ENCODE assay signal across 9 cellular contexts in genomic region chr14:91253795-91254323, GRCh38. TPM values are rescaled to one million over a fixed set of nuclear protein-coding genes. Genes with fewer than 3 reads are reported as not detected.
DNase-seq lines count a peak whose midpoint lies in the region; ATAC-seq, FAIRE-seq and TF ChIP-seq lines count a peak whose summit lies in the region.
"Had no signal": no experiment of that assay in that cellular context is flagged by ENCODE, and none has a peak within 500 bp of the region (broad histone marks: within the 10 kb centered on the region; RNA-seq: fewer than 3 reads in every experiment).

No MANE protein-coding gene starts in this region.

- H3K9ac ChIP-seq in kidney (ENCODE audit: low read length in 2 of 2) = no peak overlapping the region

- H3K4me1 ChIP-seq in kidney (ENCODE audit: control insufficient read depth in 1 of 2, insufficient read depth in 1 of 2, low read depth in 1 of 2, low read length in 2 of 2) = peaks cover 5 to 15% of the 10 kb centered on the region in 2 donors
- peaks cover 14 to 63% (median 44%) of the 10 kb centered on the region in 4 donors for H3K4me1 ChIP-seq in stomach

- WGBS in stomach, 5 donors = 20 to 36% (median 29%) methylated on average over 10 to 20 of the region's 20 CpGs; no CpG with 5 or more reads in 1 of the 5 donors

- TF ChIP-seq POLR2A in stomach (IDR thresholded peaks at IDR 0.05) = no peak

- H3K36me3 Mint-ChIP-seq in activated naive CD8-positive, alpha-beta T cell treated with anti-CD3 and anti-CD28 coated beads, Interleukin-2, amount 10 ng/mL, durations not matched to agents 7 days and 5 days = peaks cover 14% of the 10 kb centered on the region

- TF ChIP-seq CTCF in kidney (IDR thresholded peaks at IDR 0.05; ENCODE audit: borderline replicate concordance, extremely low read depth, insufficient read depth) (no peak), stomach (IDR thresholded peaks at IDR 0.05) (no peak)

- peak overlapping the region; percentile 55 for H3K4me3 Mint-ChIP-seq in activated naive CD8-positive, alpha-beta T cell treated with anti-CD3 and anti-CD28 coated beads, Interleukin-2, amount 10 ng/mL, durations not matched to agents 7 days and 5 days

- FAIRE-seq in kidney (lab: Jason Lieb, UNC) = no peak

- H3K4me1 Mint-ChIP-seq in activated naive CD8-positive, alpha-beta T cell treated with anti-CD3 and anti-CD28 coated beads, Interleukin-2, amount 10 ng/mL, durations not matched to agents 7 days and 5 days = peaks cover 64% of the 10 kb centered on the region

- peak overlapping the region; percentile 93 for H3K27ac Mint-ChIP-seq in activated naive CD8-positive, alpha-beta T cell treated with anti-CD3 and anti-CD28 coated beads, Interleukin-2, amount 10 ng/mL, durations not matched to agents 7 days and 5 days

- POLR2A ChIA-PET in activated naive CD8-positive, alpha-beta T cell treated with anti-CD3 and anti-CD28 coated beads, Interleukin-2, amount 10 ng/mL, durations not matched to agents 7 days and 5 days (lab: Charles Lee) = interaction anchor here (1.4 to 16.2 kb wide), 3 partner anchors 10 to 25 kb away, joined by 5 to 232 read pairs (median 32); partner anchors contain the start of gene GPR68

- intact Hi-C loops in kidney (cut with DNase I) (no loop called here), stomach (cut with DNase I; ENCODE audit: low total_unique reads) (no loop called here)

- H3K36me3 ChIP-seq in kidney (ENCODE audit: control insufficient read depth in 1 of 2, insufficient read depth in 2 of 2, low read length in 2 of 2) = no peaks in the 10 kb centered on the region
- H3K36me3 ChIP-seq in stomach = no peaks in the 10 kb centered on the region

- H3K9me3 ChIP-seq in kidney (ENCODE audit: control insufficient read depth in 1 of 2, low read length in 2 of 2) (no peaks in the 10 kb centered on the region), stomach (no peaks in the 10 kb centered on the region)

- H3K4me3 ChIP-seq in kidney (ENCODE audit: low read length in 2 of 2) (peak overlapping the region in 1 of 2 donors; percentile 60), stomach (peak overlapping the region; percentile 56 to 63 (median 60))

- peaks cover 0 to 5% (median 0%) of the 10 kb centered on the region in 3 donors for H3K27me3 ChIP-seq in stomach

- DNase-seq in NCI-H2227 (lab: John Stamatoyannopoulos, UW; ENCODE audit: unreplicated experiment) = peak; percentile 44
- DNase-seq in NCI-H2227 treated with DMSO at 0.1 percent for 48 hours (lab: John Stamatoyannopoulos, UW) = no peak
- no peak for DNase-seq in activated naive CD8-positive, alpha-beta T cell treated with anti-CD3 and anti-CD28 coated beads, Interleukin-2, amount 10 ng/mL, durations not matched to agents 7 days and 5 days
- DNase-seq in kidney = peak; percentile 78
- no peak for DNase-seq in stomach
- no peak for DNase-seq in GM19240 (ENCODE audit: insufficient read length, low spot score)
- DNase-seq in NCI-H146 (lab: John Stamatoyannopoulos, UW) = no peak

- H3K9me3 Mint-ChIP-seq in activated naive CD8-positive, alpha-beta T cell treated with anti-CD3 and anti-CD28 coated beads, Interleukin-2, amount 10 ng/mL, durations not matched to agents 7 days and 5 days = no peaks in the 10 kb centered on the region

- no peak for TF ChIP-seq EP300 in stomach (IDR thresholded peaks at IDR 0.05)

- no peak overlapping the region for H3K27ac ChIP-seq in kidney (ENCODE audit: low read depth in 2 of 2, low read length in 2 of 2)
- H3K27ac ChIP-seq in stomach = peak overlapping the region; percentile 61 to 81 (median 79)

- ATAC-seq in activated naive CD8-positive, alpha-beta T cell treated with anti-CD3 and anti-CD28 coated beads, Interleukin-2, amount 10 ng/mL, durations not matched to agents 7 days and 5 days (ENCODE audit: low read depth) = peak; percentile 2
- no peak for ATAC-seq in GM18861 (IDR thresholded peaks at IDR 0.05; ENCODE audit: unreplicated experiment)

- no peaks in the 10 kb centered on the region for H3K27me3 Mint-ChIP-seq in activated naive CD8-positive, alpha-beta T cell treated with anti-CD3 and anti-CD28 coated beads, Interleukin-2, amount 10 ng/mL, durations not matched to agents 7 days and 5 days

RNA-seq across cellular contexts. Expression of gene GPR68, which starts 9.4 kb away (rescaled TPM):
- total RNA-seq in activated naive CD8-positive, alpha-beta T cell treated with anti-CD3 and anti-CD28 coated beads, Interleukin-2, amount 10 ng/mL, durations not matched to agents 7 days and 5 days = 10 to 100 TPM; 23.0 to 28.0 TPM
- total RNA-seq in kidney = 1.7 TPM
- 0.82 TPM for polyA plus RNA-seq in kidney (ENCODE audit: insufficient read depth, low read depth, low replicate concordance)
- total RNA-seq in stomach = 10 to 100 TPM in 2 of 5 donors, 1 to 10 TPM in 1, not detected in 2; 4.0 to 19.3 (median 11.0) TPM
- 10 to 100 TPM in 1 of 3 donors, 1 to 10 TPM in 2; 1.9 to 10.9 (median 7.2) TPM for polyA plus RNA-seq in stomach
- total RNA-seq: NCI-H460 had no signal

Comparison
In these comparisons a context has a peak if more than half of its experiments do, and no peak if none do; other contexts are left out.
1. DNase-seq: peak in NCI-H2227 (single experiment) and kidney (single experiment); none in NCI-H2227 treated with DMSO at 0.1 percent for 48 hours (single experiment), activated naive CD8-positive, alpha-beta T cell treated with anti-CD3 and anti-CD28 coated beads, Interleukin-2, amount 10 ng/mL, durations not matched to agents 7 days and 5 days (single experiment), stomach (single experiment), GM19240 (single experiment) and NCI-H146 (single experiment).
2. H3K27ac ChIP-seq: peak in stomach (5 of 5); none in kidney (0 of 2).